11 cellular contexts compared by ENCODE assay signal in genomic region chr10:115514895-115515294, GRCh38.
"Had no signal": no experiment of that assay in that cellular context is flagged by ENCODE, and none has a peak within 500 bp of the region (broad histone marks: within the 10 kb centered on the region; RNA-seq: fewer than 3 reads in every experiment).

No MANE protein-coding gene starts in this region.

- H3K9me3 ChIP-seq: pancreas had no signal

- H3K36me3 ChIP-seq: neural progenitor cell, pancreas, sigmoid colon, thoracic aorta had no signal

- H3K27ac ChIP-seq: hepatocyte, neural progenitor cell, pancreas, sigmoid colon, thoracic aorta had no signal

- DNase-seq: activated naive CD4-positive, alpha-beta T cell; activated naive CD8-positive, alpha-beta T cell treated with anti-CD3 and anti-CD28 coated beads, Interleukin-2, amount 10 ng/mL, durations not matched to agents 7 days and 5 days; anterior cingulate cortex; erythroblast; naive B cell; pancreas; sigmoid colon; stimulated activated CD4-positive, alpha-beta T cell treated with anti-CD3 and anti-CD28 coated beads, Interleukin-1b, Interleukin-23, amount 100 ng/mL, for 48 hours had no signal

- H3K4me3 ChIP-seq: hepatocyte, neural progenitor cell, pancreas, sigmoid colon, thoracic aorta had no signal

- H3K4me1 ChIP-seq: pancreas, sigmoid colon had no signal

- H3K27me3 ChIP-seq: hepatocyte, neural progenitor cell, pancreas, sigmoid colon had no signal
